ENCODE assay signal across 8 cellular contexts in the genomic region with DNA sequence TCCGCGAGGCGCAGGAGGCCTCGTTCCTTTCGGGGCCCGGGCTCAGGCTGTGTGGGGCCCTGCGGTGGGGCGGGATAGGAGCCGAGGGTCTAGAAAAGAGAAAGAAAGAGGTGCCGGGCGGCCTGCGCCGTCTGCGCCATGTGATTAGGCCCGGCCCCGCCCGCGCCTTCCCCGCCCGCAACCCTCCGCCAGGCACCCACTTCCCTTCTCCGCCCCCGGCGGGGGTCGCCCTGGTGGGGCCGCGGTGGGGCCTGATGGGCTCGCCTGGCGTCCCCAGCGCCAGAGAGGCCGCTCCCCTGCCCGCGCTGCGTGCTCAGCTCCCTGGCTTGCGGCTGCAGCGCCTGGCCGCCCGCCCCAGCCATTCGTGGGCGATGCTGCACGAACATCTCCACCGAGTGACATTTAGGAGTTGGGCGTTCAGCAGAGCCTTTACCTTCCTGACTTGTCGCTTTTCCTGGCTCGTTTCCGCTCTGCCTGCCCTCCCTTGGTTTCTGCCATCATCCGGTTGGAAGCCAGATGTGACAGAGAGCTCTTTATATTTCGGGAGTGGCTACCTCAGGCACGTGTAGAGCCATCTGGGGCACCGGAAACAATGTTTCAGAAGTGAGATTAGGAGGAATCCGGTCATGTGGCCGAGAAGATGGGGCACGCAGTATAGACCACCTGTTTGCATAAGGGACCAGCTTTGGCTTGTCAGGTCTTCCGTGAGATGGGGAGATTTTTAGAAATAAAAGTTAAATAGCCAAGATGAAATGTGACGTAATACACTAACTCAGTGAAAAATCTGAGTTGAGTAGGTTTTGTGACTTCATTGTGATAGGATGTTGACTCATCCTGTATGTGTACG. TPM values are rescaled to one million over a fixed set of nuclear protein-coding genes. Genes with fewer than 3 reads are reported as not detected.
A peak's percentile ranks its signal among the peaks of the same experiment; 100 is the strongest.
DNase-seq lines count a peak whose midpoint lies in the region; ATAC-seq and TF ChIP-seq lines count a peak whose summit lies in the region.

No MANE protein-coding gene starts in this region.

- peaks cover 32% of the 10 kb centered on the region for H3K4me1 Mint-ChIP-seq in activated T-helper 2 cell treated with anti-CD3 and anti-CD28 coated beads, Interferon-gamma antibody, Interleukin-2, Interleukin-4, amounts not matched to agents 10 μg/mL and 5 μg/mL and 100 μg/mL, durations not matched to agents 14 hours and 24 hours and 36 hours (ENCODE audit: low read depth)
- H3K4me1 Mint-ChIP-seq in neural progenitor cell, result peaks cover 23% of the 10 kb centered on the region

- no peaks in the 10 kb centered on the region for H3K9me3 Mint-ChIP-seq in activated T-helper 2 cell treated with anti-CD3 and anti-CD28 coated beads, Interferon-gamma antibody, Interleukin-2, Interleukin-4, amounts not matched to agents 10 μg/mL and 5 μg/mL and 100 μg/mL, durations not matched to agents 14 hours and 24 hours and 36 hours
- no peaks in the 10 kb centered on the region for H3K9me3 Mint-ChIP-seq in neural progenitor cell

- peaks cover 35% of the 10 kb centered on the region for H3K36me3 Mint-ChIP-seq in activated T-helper 2 cell treated with anti-CD3 and anti-CD28 coated beads, Interferon-gamma antibody, Interleukin-2, Interleukin-4, amounts not matched to agents 10 μg/mL and 5 μg/mL and 100 μg/mL, durations not matched to agents 14 hours and 24 hours and 36 hours (ENCODE audit: low read depth)
- H3K36me3 Mint-ChIP-seq in neural progenitor cell, result peaks cover 1% of the 10 kb centered on the region

- H3K27ac ChIP-seq in neural progenitor cell (no peak overlapping the region), subcutaneous abdominal adipose tissue (ENCODE audit: low read depth, low read length) (peak overlapping the region; percentile 96)

- peaks cover 53% of the 10 kb centered on the region for H3K79me2 ChIP-seq in neural progenitor cell (ENCODE audit: low read depth)

- H3K9me3 ChIP-seq in neural progenitor cell (ENCODE audit: low read depth) (no peaks in the 10 kb centered on the region), subcutaneous abdominal adipose tissue (ENCODE audit: control insufficient read depth in 5 of 5, low read length in 5 of 5) (no peaks in the 10 kb centered on the region)

- H2AFZ ChIP-seq in neural progenitor cell (replicated peaks), result peak overlapping the region; percentile 70

- H3K4me3 Mint-ChIP-seq in activated T-helper 2 cell treated with anti-CD3 and anti-CD28 coated beads, Interferon-gamma antibody, Interleukin-2, Interleukin-4, amounts not matched to agents 10 μg/mL and 5 μg/mL and 100 μg/mL, durations not matched to agents 14 hours and 24 hours and 36 hours (ENCODE audit: low read depth), result peak overlapping the region; percentile 91
- peak overlapping the region; percentile 99 for H3K4me3 Mint-ChIP-seq in neural progenitor cell

- DNase-seq in DMS79 (lab: John Stamatoyannopoulos, UW) (peak; percentile 77), KG1 (lab: John Stamatoyannopoulos, UW) (peak; percentile 59), RPMI8226 (peak; percentile 84), fibroblast of the conjunctiva (ENCODE audit: low read depth) (peak; percentile 45), neural progenitor cell (ENCODE audit: low spot score) (peak; percentile 69)
- peak; percentile 69 for DNase-seq in activated T-helper 2 cell treated with anti-CD3 and anti-CD28 coated beads, Interferon-gamma antibody, Interleukin-2, Interleukin-4, amounts not matched to agents 10 μg/mL and 5 μg/mL and 100 μg/mL, durations not matched to agents 14 hours and 24 hours and 36 hours (ENCODE audit: low spot score)

- peaks cover 7% of the 10 kb centered on the region for H3F3A ChIP-seq in neural progenitor cell (ENCODE audit: low read depth)

- peak; percentile 63 for ATAC-seq in GM21723 (IDR thresholded peaks at IDR 0.05; ENCODE audit: unreplicated experiment)

- H3K27me3 Mint-ChIP-seq in activated T-helper 2 cell treated with anti-CD3 and anti-CD28 coated beads, Interferon-gamma antibody, Interleukin-2, Interleukin-4, amounts not matched to agents 10 μg/mL and 5 μg/mL and 100 μg/mL, durations not matched to agents 14 hours and 24 hours and 36 hours (ENCODE audit: low read depth), result no peaks in the 10 kb centered on the region
- peaks cover 4% of the 10 kb centered on the region for H3K27me3 Mint-ChIP-seq in neural progenitor cell (ENCODE audit: insufficient read depth, low read depth)

- H4K20me1 ChIP-seq in neural progenitor cell (ENCODE audit: low read depth), result no peaks in the 10 kb centered on the region

- peak overlapping the region; percentile 97 for H3K27ac Mint-ChIP-seq in activated T-helper 2 cell treated with anti-CD3 and anti-CD28 coated beads, Interferon-gamma antibody, Interleukin-2, Interleukin-4, amounts not matched to agents 10 μg/mL and 5 μg/mL and 100 μg/mL, durations not matched to agents 14 hours and 24 hours and 36 hours
- H3K27ac Mint-ChIP-seq in neural progenitor cell, result peak overlapping the region; percentile 68

- peaks cover 7% of the 10 kb centered on the region for H3K27me3 ChIP-seq in neural progenitor cell
- H3K27me3 ChIP-seq in subcutaneous abdominal adipose tissue (ENCODE audit: control insufficient read depth in 5 of 5, insufficient read depth in 4 of 5, low read length in 5 of 5), result no peaks in the 10 kb centered on the region

- H3K4me1 ChIP-seq in neural progenitor cell (peaks cover 22% of the 10 kb centered on the region), subcutaneous abdominal adipose tissue (ENCODE audit: control insufficient read depth in 5 of 5, insufficient read depth in 5 of 5, low read length in 5 of 5) (peaks cover 3 to 47% (median 42%) of the 10 kb centered on the region in 5 donors)

- intact Hi-C loops in activated T-helper 2 cell treated with anti-CD3 and anti-CD28 coated beads, Interferon-gamma antibody, Interleukin-2, Interleukin-4, amounts not matched to agents 10 μg/mL and 5 μg/mL and 100 μg/mL, durations not matched to agents 14 hours and 24 hours and 36 hours (cut with micrococcal nuclease), result loop anchor here (1.0 to 5.0 kb wide), 13 partner anchors 31 to 796 kb away; partner anchors contain the start of genes MFSD6, NEMP2, STAT1 and STAT4

- H3K9ac ChIP-seq in neural progenitor cell (peak overlapping the region; percentile 17), subcutaneous abdominal adipose tissue (ENCODE audit: low read length in 5 of 5) (peak overlapping the region; percentile 53 to 94 (median 90))

- H3K36me3 ChIP-seq in neural progenitor cell (no peaks in the 10 kb centered on the region), subcutaneous abdominal adipose tissue (ENCODE audit: control insufficient read depth in 5 of 5, insufficient read depth in 5 of 5, low read length in 5 of 5) (no peaks in the 10 kb centered on the region)

- TF ChIP-seq CTCF in neural progenitor cell (IDR thresholded peaks at IDR 0.05), result no peak

- peak overlapping the region; percentile 76 for H3K4me3 ChIP-seq in neural progenitor cell
- peak overlapping the region; percentile 76 to 99 (median 92) for H3K4me3 ChIP-seq in subcutaneous abdominal adipose tissue (ENCODE audit: low read depth in 1 of 5, low read length in 5 of 5)

- H3K4me2 ChIP-seq in neural progenitor cell, result peak overlapping the region; percentile 85

RNA-seq across cellular contexts. Expression of gene GLS, which starts 1.1 kb away (rescaled TPM):
- total RNA-seq in activated T-helper 2 cell treated with anti-CD3 and anti-CD28 coated beads, Interferon-gamma antibody, Interleukin-2, Interleukin-4, amounts not matched to agents 10 μg/mL and 5 μg/mL and 100 μg/mL, durations not matched to agents 14 hours and 24 hours and 36 hours, result 195 and 201 TPM in 2 replicates
- 42.0 and 54.0 TPM in 2 replicates for total RNA-seq in neural progenitor cell (ENCODE audit: low replicate concordance)
